ENCODE assay signal across 7 cellular contexts in the genomic region with DNA sequence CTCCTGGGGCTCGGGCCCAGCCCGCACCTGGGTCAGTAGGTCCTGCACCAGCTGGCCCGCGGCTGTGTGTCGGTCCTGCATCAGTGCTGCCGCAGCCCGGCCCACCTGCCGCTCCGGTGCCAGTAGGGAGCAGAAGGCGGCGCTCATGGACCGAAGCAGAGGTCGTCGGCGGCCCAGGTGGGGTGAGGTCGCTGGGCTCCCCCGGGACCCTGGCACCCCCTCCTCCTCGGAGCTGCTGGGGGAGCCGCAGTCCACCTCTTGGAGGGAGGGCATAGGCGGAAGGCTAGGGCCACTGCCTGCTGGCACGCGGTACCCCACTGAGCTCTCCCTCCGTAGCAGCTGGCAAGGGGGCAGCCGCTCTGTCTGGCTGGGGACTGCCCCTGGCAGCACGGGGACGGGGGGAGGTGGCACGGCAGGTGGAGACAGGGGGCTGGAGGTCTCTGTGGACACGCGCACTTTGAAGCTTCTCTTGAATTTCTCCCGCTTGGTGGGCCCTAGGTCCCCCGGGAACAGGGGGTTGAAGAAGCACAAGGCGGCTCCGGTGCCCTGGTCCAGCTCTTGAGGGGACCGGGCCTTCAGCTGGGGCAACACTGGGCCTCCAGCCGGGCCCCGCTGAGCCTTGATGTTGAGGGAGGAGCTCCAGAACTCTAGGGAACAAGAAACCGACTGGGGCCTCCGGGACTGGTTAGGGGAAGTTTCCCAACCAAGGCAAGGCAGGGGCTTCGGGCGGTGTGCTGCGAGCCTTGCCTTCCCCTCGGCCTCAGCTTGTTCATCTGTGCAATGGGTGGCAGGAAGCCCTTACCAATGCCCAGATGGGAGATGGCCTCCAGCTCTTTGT. TPM values are rescaled to one million over a fixed set of nuclear protein-coding genes. Genes with fewer than 3 reads are reported as not detected.
A peak's percentile ranks its signal among the peaks of the same experiment; 100 is the strongest.
DNase-seq lines count a peak whose midpoint lies in the region; ATAC-seq and TF ChIP-seq lines count a peak whose summit lies in the region.
"Had no signal": no experiment of that assay in that cellular context is flagged by ENCODE, and none has a peak within 500 bp of the region (broad histone marks: within the 10 kb centered on the region; RNA-seq: fewer than 3 reads in every experiment).

No MANE protein-coding gene starts in this region.

- H3K36me3 Mint-ChIP-seq in Calu3 (ENCODE audit: insufficient read depth, unreplicated experiment): peaks cover 45% of the 10 kb centered on the region
- H3K36me3 Mint-ChIP-seq in activated CD8-positive, alpha-beta T cell treated with anti-CD3 and anti-CD28 coated beads for 36 hours (ENCODE audit: low read depth): peaks cover 23% of the 10 kb centered on the region

- H3K9me3 Mint-ChIP-seq in Calu3 (ENCODE audit: low read depth, unreplicated experiment): no peaks in the 10 kb centered on the region
- H3K9me3 Mint-ChIP-seq in activated CD8-positive, alpha-beta T cell treated with anti-CD3 and anti-CD28 coated beads for 36 hours: no peaks in the 10 kb centered on the region

- no peaks in the 10 kb centered on the region for H3K27me3 Mint-ChIP-seq in Calu3 (ENCODE audit: unreplicated experiment)
- H3K27me3 Mint-ChIP-seq in activated CD8-positive, alpha-beta T cell treated with anti-CD3 and anti-CD28 coated beads for 36 hours: no peaks in the 10 kb centered on the region

- H3K4me1 ChIP-seq in lower lobe of right lung: peaks cover 29% of the 10 kb centered on the region

- DNase-seq in Calu3 (no peak), lower lobe of right lung (peak; percentile 55), occipital lobe (lab: John Stamatoyannopoulos, UW) (no peak), AG20443 (ENCODE audit: low spot score) (no peak)
- peak; percentile 25 for DNase-seq in activated CD8-positive, alpha-beta T cell treated with anti-CD3 and anti-CD28 coated beads for 36 hours
- no peak for DNase-seq in stimulated activated CD4-positive, alpha-beta T cell treated with anti-CD3 and anti-CD28 coated beads, Interleukin-4, amount 100 ng/mL, for 24 hours

- no TSS peak for BruUV-seq in Calu3 (replicated peaks; lab: Mats Ljungman, UMichigan)

- H3K27me3 ChIP-seq in lower lobe of right lung (ENCODE audit: low read depth): no peaks in the 10 kb centered on the region

- H3K4me1 Mint-ChIP-seq in Calu3 (ENCODE audit: low read depth, unreplicated experiment): peaks cover 24% of the 10 kb centered on the region
- H3K4me1 Mint-ChIP-seq in activated CD8-positive, alpha-beta T cell treated with anti-CD3 and anti-CD28 coated beads for 36 hours (ENCODE audit: low read depth): peaks cover 33% of the 10 kb centered on the region

- intact Hi-C loops in Calu3 (cut with micrococcal nuclease; ENCODE audit: unreplicated experiment): no loop called here
- intact Hi-C loops in activated CD8-positive, alpha-beta T cell treated with anti-CD3 and anti-CD28 coated beads for 36 hours (cut with micrococcal nuclease): no loop called here
- intact Hi-C loops in lower lobe of right lung (cut with DNase I): no loop called here

- H3K27ac ChIP-seq in lower lobe of right lung: peak overlapping the region; percentile 82

- H3K4me3 Mint-ChIP-seq in Calu3 (ENCODE audit: low read depth, unreplicated experiment): peak overlapping the region; percentile 94
- no peak overlapping the region for H3K4me3 Mint-ChIP-seq in activated CD8-positive, alpha-beta T cell treated with anti-CD3 and anti-CD28 coated beads for 36 hours

- peak overlapping the region; percentile 56 for H3K27ac Mint-ChIP-seq in Calu3 (ENCODE audit: unreplicated experiment)
- peak overlapping the region; percentile 76 for H3K27ac Mint-ChIP-seq in activated CD8-positive, alpha-beta T cell treated with anti-CD3 and anti-CD28 coated beads for 36 hours

- H3K4me3 ChIP-seq in lower lobe of right lung: peak overlapping the region; percentile 63

- H3K9me3 ChIP-seq in lower lobe of right lung: no peaks in the 10 kb centered on the region

- ATAC-seq in activated CD8-positive, alpha-beta T cell treated with anti-CD3 and anti-CD28 coated beads for 36 hours: no peak
- no peak for ATAC-seq in lower lobe of right lung

- TF ChIP-seq CTCF in Calu3 (IDR thresholded peaks at IDR 0.05; ENCODE audit: unreplicated experiment): no peak
- TF ChIP-seq CTCF in activated CD8-positive, alpha-beta T cell treated with anti-CD3 and anti-CD28 coated beads for 36 hours (IDR thresholded peaks at IDR 0.05): no peak
- TF ChIP-seq CTCF in lower lobe of right lung (IDR thresholded peaks at IDR 0.05): no peak

- peaks cover 47% of the 10 kb centered on the region for H3K36me3 ChIP-seq in lower lobe of right lung

- CTCF ChIA-PET in Calu3 (lab: Charles Lee): interaction anchor here (0.5 to 1.6 kb wide), 2 partner anchors 22 to 132 kb away, joined by 3 to 32 read pairs; partner anchors contain the start of gene PELI3
- CTCF ChIA-PET in activated CD8-positive, alpha-beta T cell treated with anti-CD3 and anti-CD28 coated beads for 36 hours (lab: Charles Lee): interaction anchor here (0.7 to 8.7 kb wide), 8 partner anchors 9 to 112 kb away, joined by 3 to 133 read pairs (median 4); partner anchors contain the start of genes CD248 and NPAS4

- POLR2A ChIA-PET in activated CD8-positive, alpha-beta T cell treated with anti-CD3 and anti-CD28 coated beads for 36 hours (lab: Charles Lee): interaction anchor here (1.4 to 4.7 kb wide), 6 partner anchors 8 to 46 kb away, joined by 3 to 38 read pairs (median 7); partner anchors contain the start of genes B4GAT1, BRMS1, CD248 and SLC29A2

RNA-seq across cellular contexts. Expression of gene RIN1, which starts 1.4 kb away (rescaled TPM):
- total RNA-seq in Calu3 (2022) (17.6 and 23.7 TPM in 2 replicates), lower lobe of right lung (8.2 TPM), occipital lobe (0.47 TPM)
- total RNA-seq in activated CD8-positive, alpha-beta T cell treated with anti-CD3 and anti-CD28 coated beads for 36 hours: 1 to 10 TPM; 1.1 to 1.6 TPM

RNA-seq across cellular contexts. Expression of gene BRMS1, which starts 10.1 kb away (rescaled TPM):
- total RNA-seq in Calu3 (2022) (48.1 and 51.0 TPM in 2 replicates), lower lobe of right lung (37.8 TPM), occipital lobe (17.6 TPM)
- 10 to 100 TPM; 35.7 to 35.9 TPM for total RNA-seq in activated CD8-positive, alpha-beta T cell treated with anti-CD3 and anti-CD28 coated beads for 36 hours

RNA-seq across cellular contexts. Expression of gene B4GAT1, which starts 12.6 kb away (rescaled TPM):
- 11.8 and 12.2 TPM in 2 replicates for total RNA-seq in Calu3 (2022)
- 1 to 10 TPM; 9.4 to 9.5 TPM for total RNA-seq in activated CD8-positive, alpha-beta T cell treated with anti-CD3 and anti-CD28 coated beads for 36 hours
- total RNA-seq in lower lobe of right lung: 22.6 TPM
- total RNA-seq in occipital lobe: 63.2 TPM

RNA-seq across cellular contexts. Expression of gene CD248, which starts 18.0 kb away (rescaled TPM):
- total RNA-seq in Calu3 (2022): not detected in 2 replicates
- total RNA-seq in activated CD8-positive, alpha-beta T cell treated with anti-CD3 and anti-CD28 coated beads for 36 hours: 10 to 100 TPM; 16.3 to 16.8 TPM
- total RNA-seq in lower lobe of right lung: 28.7 TPM
- 1.1 TPM for total RNA-seq in occipital lobe
- total RNA-seq: renal cortical epithelial cell had no signal

RNA-seq across cellular contexts. Expression of gene SLC29A2, which starts 36.7 kb away (rescaled TPM):
- total RNA-seq in Calu3 (2022): 37.7 and 40.4 TPM in 2 replicates
- 10 to 100 TPM; 11.8 to 12.2 TPM for total RNA-seq in activated CD8-positive, alpha-beta T cell treated with anti-CD3 and anti-CD28 coated beads for 36 hours
- total RNA-seq in lower lobe of right lung: 10.6 TPM
- total RNA-seq in occipital lobe: 1.4 TPM

Comparison
In these comparisons a context has a peak if more than half of its experiments do, and no peak if none do; other contexts are left out.
1. DNase-seq: peak in activated CD8-positive, alpha-beta T cell treated with anti-CD3 and anti-CD28 coated beads for 36 hours (single experiment) and lower lobe of right lung (single experiment); none in Calu3 (single experiment), occipital lobe (single experiment), AG20443 (single experiment) and stimulated activated CD4-positive, alpha-beta T cell treated with anti-CD3 and anti-CD28 coated beads, Interleukin-4, amount 100 ng/mL, for 24 hours (single experiment).